12 cellular contexts compared by ENCODE assay signal in genomic region chr4:98505991-98506390, GRCh38.
DNase-seq lines count a peak whose midpoint lies in the region; TF ChIP-seq lines count a peak whose summit lies in the region.
"Had no signal": no experiment of that assay in that cellular context is flagged by ENCODE, and none has a peak within 500 bp of the region (broad histone marks: within the 10 kb centered on the region; RNA-seq: fewer than 3 reads in every experiment).

No MANE protein-coding gene starts in this region.

- peaks cover 55% of the 10 kb centered on the region for H3K4me1 Mint-ChIP-seq in osteocyte (ENCODE audit: unreplicated experiment)
- H3K4me1 Mint-ChIP-seq in progenitor cell of endocrine pancreas (ENCODE audit: low read depth), result no peaks in the 10 kb centered on the region

- H3K4me3 ChIP-seq in fibroblast of the aortic adventitia (ENCODE audit: low read depth, low read length), result no peak overlapping the region

- peak overlapping the region; percentile 53 for H3K27ac Mint-ChIP-seq in osteocyte (ENCODE audit: unreplicated experiment)
- H3K27ac Mint-ChIP-seq in progenitor cell of endocrine pancreas, result no peak overlapping the region

- H3K36me3 Mint-ChIP-seq in osteocyte (ENCODE audit: unreplicated experiment) (peaks cover 30% of the 10 kb centered on the region), progenitor cell of endocrine pancreas (ENCODE audit: insufficient read depth) (no peaks in the 10 kb centered on the region)

- H3K9me3 Mint-ChIP-seq in osteocyte (ENCODE audit: unreplicated experiment), result no peaks in the 10 kb centered on the region
- no peaks in the 10 kb centered on the region for H3K9me3 Mint-ChIP-seq in progenitor cell of endocrine pancreas (ENCODE audit: low read depth)
- H3K9me3 Mint-ChIP-seq: CD4-positive, alpha-beta memory T cell had no signal

- peak; percentile 16 for DNase-seq in RPMI7951 (ENCODE audit: low read depth)
- DNase-seq in fibroblast of the aortic adventitia (ENCODE audit: low read depth), result peak; percentile 58
- no peak for DNase-seq in osteocyte (ENCODE audit: extremely low spot score, unreplicated experiment)
- DNase-seq in iPS-NIHi7 (ENCODE audit: extremely low spot score), result no peak
- DNase-seq in progenitor cell of endocrine pancreas (ENCODE audit: low spot score, unreplicated experiment), result no peak
- DNase-seq in T-helper 2 cell, result no peak
- DNase-seq: C1 segment of cervical spinal cord; Calu3; CD4-positive, alpha-beta memory T cell; COR-L47; DMS79 treated with DMSO at 0.1 percent for 48 hours; HCEC 1CT had no signal

- H3K4me3 Mint-ChIP-seq in osteocyte (ENCODE audit: unreplicated experiment) (no peak overlapping the region), progenitor cell of endocrine pancreas (ENCODE audit: low read depth) (no peak overlapping the region)
- H3K4me3 Mint-ChIP-seq: CD4-positive, alpha-beta memory T cell had no signal

- TF ChIP-seq CTCF in fibroblast of the aortic adventitia (IDR thresholded peaks at IDR 0.05; ENCODE audit: insufficient read depth, low read length), result no peak
- no peak for TF ChIP-seq CTCF in osteocyte (IDR thresholded peaks at IDR 0.05)
- no peak for TF ChIP-seq CTCF in progenitor cell of endocrine pancreas (IDR thresholded peaks at IDR 0.05; ENCODE audit: unreplicated experiment)

- H3K27me3 Mint-ChIP-seq in osteocyte (ENCODE audit: unreplicated experiment), result no peaks in the 10 kb centered on the region
- peaks cover 3% of the 10 kb centered on the region for H3K27me3 Mint-ChIP-seq in progenitor cell of endocrine pancreas
- H3K27me3 Mint-ChIP-seq: CD4-positive, alpha-beta memory T cell had no signal

Comparison
In these comparisons a context has a peak if more than half of its experiments do, and no peak if none do; other contexts are left out.
1. DNase-seq: peak in RPMI7951 (single experiment) and fibroblast of the aortic adventitia (single experiment); none in osteocyte (single experiment), iPS-NIHi7 (single experiment), progenitor cell of endocrine pancreas (single experiment) and T-helper 2 cell (0 of 5).